1 cellular context compared by ENCODE assay signal in genomic region chr3:98536456-98537017, GRCh38.
TF ChIP-seq lines count a peak whose summit lies in the region.

No MANE protein-coding gene starts in this region.

TF ChIP-seq in K562, 482 proteins besides CTCF, POLR2A, EP300 and RAD21:
- no peak for TF ChIP-seq MLLT1 (IDR thresholded peaks at IDR 0.05)
- TF ChIP-seq ETS1 (conservative IDR thresholded peaks at IDR 0.05; ENCODE audit: control insufficient read depth, low read depth, low read length): no peak
- TF ChIP-seq BRF2 (IDR thresholded peaks at IDR 0.05; ENCODE audit: borderline replicate concordance, insufficient read depth, insufficient read length): no peak
- no peak for TF ChIP-seq NCOA1 (IDR thresholded peaks at IDR 0.05; ENCODE audit: low read depth)
- no peak for TF ChIP-seq NFE2 (IDR thresholded peaks at IDR 0.05; ENCODE audit: low read depth)
- TF ChIP-seq PHTF2 (CRISPR knock-in tag; IDR thresholded peaks at IDR 0.05): no peak
- no peak for TF ChIP-seq ARNT (IDR thresholded peaks at IDR 0.05)
- no peak for TF ChIP-seq HNRNPK (IDR thresholded peaks at IDR 0.05; ENCODE audit: low read depth, low read length, poor library complexity, severe bottlenecking)
- no peak for TF ChIP-seq ZNF707 (CRISPR knock-in tag; conservative IDR thresholded peaks at IDR 0.05)
- TF ChIP-seq PHB (CRISPR knock-in tag; IDR thresholded peaks at IDR 0.05): no peak
- TF ChIP-seq RFX5 (IDR thresholded peaks at IDR 0.05; ENCODE audit: low read depth, low read length): no peak
- no peak for TF ChIP-seq ERF (CRISPR knock-in tag; IDR thresholded peaks at IDR 0.05)
- TF ChIP-seq MCM5 (IDR thresholded peaks at IDR 0.05; ENCODE audit: low read depth): no peak
- TF ChIP-seq ZNF12 (CRISPR knock-in tag; IDR thresholded peaks at IDR 0.05): no peak
- TF ChIP-seq SNIP1 (IDR thresholded peaks at IDR 0.05; ENCODE audit: low read depth): no peak
- TF ChIP-seq TARDBP (IDR thresholded peaks at IDR 0.05): no peak
- TF ChIP-seq REST (CRISPR knock-in tag; IDR thresholded peaks at IDR 0.05; ENCODE audit: low read depth): no peak
- TF ChIP-seq RUNX1 (IDR thresholded peaks at IDR 0.05; ENCODE audit: low read depth): no peak
- no peak for TF ChIP-seq NUFIP1 (IDR thresholded peaks at IDR 0.05; ENCODE audit: partially characterized antibody)
